ENCODE assay signal across 11 cellular contexts in genomic region chr1:198734323-198735008, GRCh38.
A peak's percentile ranks its signal among the peaks of the same experiment; 100 is the strongest.
DNase-seq lines count a peak whose midpoint lies in the region; ATAC-seq and TF ChIP-seq lines count a peak whose summit lies in the region.
"Had no signal": no experiment of that assay in that cellular context is flagged by ENCODE, and none has a peak within 500 bp of the region (broad histone marks: within the 10 kb centered on the region; RNA-seq: fewer than 3 reads in every experiment).

No MANE protein-coding gene starts in this region.

- H3K27me3 Mint-ChIP-seq in activated T-cell treated with anti-CD3 and anti-CD28 coated beads, Interleukin-2, amount 50 U/mL, for 24 hours: no peaks in the 10 kb centered on the region

- no peaks in the 10 kb centered on the region for H3K79me2 ChIP-seq in KMS-11 (ENCODE audit: insufficient read depth, low read depth)

- H3K27ac ChIP-seq in KMS-11 (peak overlapping the region; percentile 65), gastroesophageal sphincter (no peak overlapping the region)

- no peak for DNase-seq in activated T-cell treated with anti-CD3 and anti-CD28 coated beads, Interleukin-2, amount 50 U/mL, for 24 hours
- DNase-seq in activated T-cell treated with anti-CD3 and anti-CD28 coated beads, Interleukin-2, amount 50 U/mL, for 48 hours: no peak
- no peak for DNase-seq in stimulated activated effector memory CD8-positive, alpha-beta T cell treated with anti-CD3 and anti-CD28 coated beads, Interleukin-12 subunit alpha, Interleukin-12 subunit beta, amount 100 ng/mL, for 72 hours (ENCODE audit: low spot score in 2 of 2)
- DNase-seq in HEK293T (ENCODE audit: extremely low spot score) (no peak), SW 1271 (lab: John Stamatoyannopoulos, UW) (no peak)
- DNase-seq: activated CD8-positive, alpha-beta memory T cell treated with anti-CD3 and anti-CD28 coated beads, Interleukin-2, amount 50 U/mL, for 48 hours; H9 had no signal

- peak overlapping the region; percentile 77 for H3K4me2 ChIP-seq in KMS-11

- no peaks in the 10 kb centered on the region for H3K36me3 ChIP-seq in KMS-11 (ENCODE audit: insufficient read depth)
- H3K36me3 ChIP-seq in gastroesophageal sphincter: no peaks in the 10 kb centered on the region

- WGBS in gastroesophageal sphincter (ENCODE audit: low coverage in 1 of 2), 2 donors: 14 to 59% methylated on average over 2 of the region's 2 CpGs

- H4K20me1 ChIP-seq in KMS-11 (ENCODE audit: insufficient read depth): no peaks in the 10 kb centered on the region

- H2AFZ ChIP-seq in KMS-11 (ENCODE audit: low read depth): peak overlapping the region; percentile 8; the same call in 1 of the 2 replicates

- peaks cover 0 to 3% (median 0%) of the 10 kb centered on the region in 3 donors for H3K9me3 ChIP-seq in gastroesophageal sphincter

- peaks cover 77% of the 10 kb centered on the region for H3K4me1 Mint-ChIP-seq in activated T-cell treated with anti-CD3 and anti-CD28 coated beads, Interleukin-2, amount 50 U/mL, for 24 hours (ENCODE audit: low read depth)
- H3K4me1 Mint-ChIP-seq in stimulated activated effector memory CD8-positive, alpha-beta T cell treated with anti-CD3 and anti-CD28 coated beads, Interleukin-12 subunit alpha, Interleukin-12 subunit beta, amount 100 ng/mL, for 72 hours: peaks cover 51% of the 10 kb centered on the region

- peak overlapping the region; percentile 30 for H3K4me3 Mint-ChIP-seq in activated T-cell treated with anti-CD3 and anti-CD28 coated beads, Interleukin-2, amount 50 U/mL, for 24 hours
- peak overlapping the region; percentile 11 for H3K4me3 Mint-ChIP-seq in stimulated activated effector memory CD8-positive, alpha-beta T cell treated with anti-CD3 and anti-CD28 coated beads, Interleukin-12 subunit alpha, Interleukin-12 subunit beta, amount 100 ng/mL, for 72 hours
- H3K4me3 Mint-ChIP-seq: H9, mesothelial cell of epicardium had no signal

- H3K27ac Mint-ChIP-seq in activated T-cell treated with anti-CD3 and anti-CD28 coated beads, Interleukin-2, amount 50 U/mL, for 24 hours: peak overlapping the region; percentile 91
- peak overlapping the region; percentile 85 for H3K27ac Mint-ChIP-seq in stimulated activated effector memory CD8-positive, alpha-beta T cell treated with anti-CD3 and anti-CD28 coated beads, Interleukin-12 subunit alpha, Interleukin-12 subunit beta, amount 100 ng/mL, for 72 hours
- H3K27ac Mint-ChIP-seq: H9, mesothelial cell of epicardium had no signal

- ATAC-seq in HG02610 (IDR thresholded peaks at IDR 0.05; ENCODE audit: unreplicated experiment) (peak; percentile 97), gastroesophageal sphincter (no peak)
- ATAC-seq in stimulated activated effector memory CD8-positive, alpha-beta T cell treated with anti-CD3 and anti-CD28 coated beads, Interleukin-12 subunit alpha, Interleukin-12 subunit beta, amount 100 ng/mL, for 72 hours: peak; percentile 97

- CTCF ChIA-PET in HEK293T (lab: Yijun Ruan, JAX): no interaction called here

- POLR2A ChIA-PET in HEK293T (lab: Yijun Ruan, JAX): no interaction called here

- peak overlapping the region; percentile 25; the same call in 1 of the 2 replicates for H3K9ac ChIP-seq in KMS-11

- peaks cover 21% of the 10 kb centered on the region for H3K9me3 Mint-ChIP-seq in activated T-cell treated with anti-CD3 and anti-CD28 coated beads, Interleukin-2, amount 50 U/mL, for 24 hours
- peaks cover 3% of the 10 kb centered on the region for H3K9me3 Mint-ChIP-seq in stimulated activated effector memory CD8-positive, alpha-beta T cell treated with anti-CD3 and anti-CD28 coated beads, Interleukin-12 subunit alpha, Interleukin-12 subunit beta, amount 100 ng/mL, for 72 hours

- peaks cover 40% of the 10 kb centered on the region for H3K4me1 ChIP-seq in KMS-11 (ENCODE audit: low read depth, poor library complexity, severe bottlenecking)
- H3K4me1 ChIP-seq in gastroesophageal sphincter: no peaks in the 10 kb centered on the region

- no peak for TF ChIP-seq EP300 in gastroesophageal sphincter (IDR thresholded peaks at IDR 0.05)

- H3K4me3 ChIP-seq in KMS-11 (IDR thresholded peaks at IDR 0.05; ENCODE audit: insufficient read depth, low read depth, low read length): peak overlapping the region; percentile 72
- no peak overlapping the region for H3K4me3 ChIP-seq in gastroesophageal sphincter

- H3K27me3 ChIP-seq in KMS-11 (ENCODE audit: insufficient read depth, low read depth) (no peaks in the 10 kb centered on the region), gastroesophageal sphincter (no peaks in the 10 kb centered on the region)

- TF ChIP-seq CTCF in KMS-11 (conservative IDR thresholded peaks at IDR 0.05; ENCODE audit: low read depth, low read length) (no peak), gastroesophageal sphincter (IDR thresholded peaks at IDR 0.05) (no peak)

- H3K36me3 Mint-ChIP-seq in activated T-cell treated with anti-CD3 and anti-CD28 coated beads, Interleukin-2, amount 50 U/mL, for 24 hours (ENCODE audit: low read depth): peaks cover 88% of the 10 kb centered on the region
- H3K36me3 Mint-ChIP-seq in stimulated activated effector memory CD8-positive, alpha-beta T cell treated with anti-CD3 and anti-CD28 coated beads, Interleukin-12 subunit alpha, Interleukin-12 subunit beta, amount 100 ng/mL, for 72 hours: no peaks in the 10 kb centered on the region
- H3K36me3 Mint-ChIP-seq: mesothelial cell of epicardium had no signal

- no peak for TF ChIP-seq POLR2A in gastroesophageal sphincter (IDR thresholded peaks at IDR 0.05)

TF ChIP-seq in HEK293T, 16 proteins besides CTCF, POLR2A, EP300 and RAD21:
- TF ChIP-seq SUZ12 (IDR thresholded peaks at IDR 0.05) (no peak), ELF4 (IDR thresholded peaks at IDR 0.05) (no peak), HDGF (IDR thresholded peaks at IDR 0.05; ENCODE audit: borderline replicate concordance) (no peak), NFRKB (IDR thresholded peaks at IDR 0.05) (no peak), FOXM1 (IDR thresholded peaks at IDR 0.05; ENCODE audit: borderline replicate concordance) (no peak)
- TF ChIP-seq, protein P1, sequence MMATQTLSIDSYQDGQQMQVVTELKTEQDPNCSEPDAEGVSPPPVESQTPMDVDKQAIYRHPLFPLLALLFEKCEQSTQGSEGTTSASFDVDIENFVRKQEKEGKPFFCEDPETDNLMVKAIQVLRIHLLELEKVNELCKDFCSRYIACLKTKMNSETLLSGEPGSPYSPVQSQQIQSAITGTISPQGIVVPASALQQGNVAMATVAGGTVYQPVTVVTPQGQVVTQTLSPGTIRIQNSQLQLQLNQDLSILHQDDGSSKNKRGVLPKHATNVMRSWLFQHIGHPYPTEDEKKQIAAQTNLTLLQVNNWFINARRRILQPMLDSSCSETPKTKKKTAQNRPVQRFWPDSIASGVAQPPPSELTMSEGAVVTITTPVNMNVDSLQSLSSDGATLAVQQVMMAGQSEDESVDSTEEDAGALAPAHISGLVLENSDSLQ (IDR thresholded peaks at IDR 0.05): no peak
